ENCODE assay signal across 20 cellular contexts in the genomic region with DNA sequence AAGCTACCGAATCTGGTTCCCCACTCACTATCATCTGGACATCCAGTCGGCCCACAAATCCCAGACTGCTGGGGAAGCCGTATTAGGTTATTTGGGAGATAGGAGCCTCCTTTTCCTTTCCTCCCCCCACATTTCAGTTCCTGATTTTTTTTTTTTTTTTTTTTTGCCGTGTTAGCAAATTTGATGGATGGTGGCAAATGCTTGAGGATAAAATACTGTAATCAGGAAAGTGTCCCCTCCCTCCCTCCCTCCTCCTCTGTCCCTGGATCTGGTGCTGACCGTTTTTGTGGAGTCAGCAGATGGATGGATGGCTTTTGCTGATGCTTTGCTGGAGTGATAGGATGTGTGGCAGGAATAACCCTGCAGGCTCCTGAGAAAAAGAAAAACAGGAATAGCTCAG.
DNase-seq lines count a peak whose midpoint lies in the region; ATAC-seq, FAIRE-seq and TF ChIP-seq lines count a peak whose summit lies in the region.
"Had no signal": no experiment of that assay in that cellular context is flagged by ENCODE, and none has a peak within 500 bp of the region (broad histone marks: within the 10 kb centered on the region; RNA-seq: fewer than 3 reads in every experiment).

No MANE protein-coding gene starts in this region.

- intact Hi-C loops in HepG2 (cut with micrococcal nuclease; ENCODE audit: unreplicated experiment) (no loop called here), right lobe of liver (cut with DNase I) (no loop called here), K562 (cut with micrococcal nuclease) (no loop called here)

- no peak overlapping the region for H3K27ac ChIP-seq in HepG2 (ENCODE audit: extremely low read length, insufficient read depth, low read length)
- H3K27ac ChIP-seq in right lobe of liver, result no peak overlapping the region
- H3K27ac ChIP-seq in K562 (ENCODE audit: extremely low read depth, low read depth, low read length), result no peak overlapping the region
- H3K27ac ChIP-seq: GM23248 had no signal

- TF ChIP-seq RAD21 in HepG2 (CRISPR knock-in tag; IDR thresholded peaks at IDR 0.05), result no peak
- no peak for TF ChIP-seq RAD21 in K562 (CRISPR knock-in tag; conservative IDR thresholded peaks at IDR 0.05 in 1 of 2, IDR thresholded peaks at IDR 0.05 in 1 of 2)

- H3K36me3 ChIP-seq in HepG2 (replicated peaks in 1 of 2; ENCODE audit: control insufficient read depth in 1 of 2, insufficient read depth in 2 of 2, low read length in 2 of 2) (no peaks in the 10 kb centered on the region), right lobe of liver (no peaks in the 10 kb centered on the region), K562 (ENCODE audit: control insufficient read depth, insufficient read depth, low read length) (no peaks in the 10 kb centered on the region)

- H4K20me1 ChIP-seq in HepG2 (ENCODE audit: insufficient read depth, low read length), result no peaks in the 10 kb centered on the region
- H4K20me1 ChIP-seq in K562 (replicated peaks; ENCODE audit: control insufficient read depth, insufficient read depth, low read length), result no peaks in the 10 kb centered on the region; the same call in 1 of the 2 replicates

- ATAC-seq in HepG2, result no peak
- ATAC-seq in right lobe of liver, result no peak
- ATAC-seq in K562, result no peak
- no peak for ATAC-seq in HG02938 (IDR thresholded peaks at IDR 0.05; ENCODE audit: unreplicated experiment)
- ATAC-seq: GM12878, HCT116 had no signal

- in situ Hi-C loops in HepG2 (cut with HindIII; ENCODE audit: extremely low pct_ligation_motif_present, low pct_unique_long_range_greater_than_20kb) (no loop called here), K562 (cut with MboI) (no loop called here)

- TF ChIP-seq POLR2A in HepG2 (IDR thresholded peaks at IDR 0.05; ENCODE audit: insufficient read depth in 1 of 2, low read depth in 2 of 2, low read length in 2 of 2) (no peak), right lobe of liver (IDR thresholded peaks at IDR 0.05) (no peak), K562 (conservative IDR thresholded peaks at IDR 0.05) (no peak)

- H3K9me1 ChIP-seq in K562 (ENCODE audit: control insufficient read depth, insufficient read depth, low read length), result no peaks in the 10 kb centered on the region

- no peak overlapping the region for H3K4me3 ChIP-seq in HepG2 (replicated peaks in 1 of 3; ENCODE audit: insufficient read depth in 1 of 3, low read depth in 2 of 3, low read length in 3 of 3)
- no peak overlapping the region for H3K4me3 ChIP-seq in right lobe of liver
- H3K4me3 ChIP-seq in K562, result no peak overlapping the region
- H3K4me3 ChIP-seq: GM12878, GM23248 had no signal

- DNase-seq in HepG2 (ENCODE audit: low spot score), result no peak
- no peak for DNase-seq in right lobe of liver
- DNase-seq in K562 (ENCODE audit: extremely low read depth in 1 of 4, low spot score in 3 of 4), result peak in 1 of 4 experiments; percentile 16
- peak; percentile 15 for DNase-seq in left kidney (ENCODE audit: low read depth, low spot score)
- no peak for DNase-seq in COR-L47 (lab: John Stamatoyannopoulos, UW)
- DNase-seq in NCI-H510A treated with DMSO at 0.1 percent for 48 hours (lab: John Stamatoyannopoulos, UW), result no peak
- DNase-seq: 8988T; C1 segment of cervical spinal cord; Caco-2; CD4-positive, alpha-beta memory T cell; DMS153; DMS79; EL; GDM1; GM23248; H9 had no signal

- TF ChIP-seq EP300 in HepG2 (IDR thresholded peaks at IDR 0.05; ENCODE audit: low read depth in 2 of 2, low read length in 2 of 2), result no peak
- TF ChIP-seq EP300 in HepG2 (CRISPR knock-in tag; IDR thresholded peaks at IDR 0.05; ENCODE audit: borderline replicate concordance), result no peak
- no peak for TF ChIP-seq EP300 in K562 (IDR thresholded peaks at IDR 0.05; ENCODE audit: low read length)

- H3K4me2 ChIP-seq in HepG2 (ENCODE audit: low read depth, low read length), result no peak overlapping the region
- H3K4me2 ChIP-seq in K562 (ENCODE audit: insufficient read depth, low read length), result no peak overlapping the region

- H3K9me3 ChIP-seq in HepG2 (ENCODE audit: low read length) (no peaks in the 10 kb centered on the region), right lobe of liver (no peaks in the 10 kb centered on the region), K562 (replicated peaks; ENCODE audit: control insufficient read depth, insufficient read depth, low read depth, low read length) (no peaks in the 10 kb centered on the region)
- H3K9me3 ChIP-seq: Caco-2 had no signal

- FAIRE-seq in HepG2 (lab: Jason Lieb, UNC) (no peak), K562 (lab: Jason Lieb, UNC) (no peak)
- FAIRE-seq: GM12878, GM19239 had no signal

- H3K4me1 ChIP-seq in HepG2 (ENCODE audit: insufficient read depth, low read length) (no peaks in the 10 kb centered on the region), right lobe of liver (no peaks in the 10 kb centered on the region), K562 (replicated peaks in 1 of 2; ENCODE audit: control insufficient read depth in 2 of 2, insufficient read depth in 2 of 2, low read length in 2 of 2) (no peaks in the 10 kb centered on the region)
- H3K4me1 ChIP-seq: Caco-2 had no signal

- H3K9ac ChIP-seq in HepG2 (ENCODE audit: insufficient read depth, low read depth, low read length) (no peak overlapping the region), K562 (ENCODE audit: insufficient read depth in 1 of 2, low read depth in 2 of 2, low read length in 2 of 2) (no peak overlapping the region)
- H3K9ac ChIP-seq: GM23248 had no signal

- H2AFZ ChIP-seq in HepG2 (ENCODE audit: low read length) (no peak overlapping the region), K562 (ENCODE audit: low read depth, low read length) (no peak overlapping the region)
- H2AFZ ChIP-seq: GM23248 had no signal

- WGBS in HepG2 (ENCODE audit: low lambda C conversion rate), result 4% methylated on average over 5 of the region's 5 CpGs
- 20% methylated on average over 5 of the region's 5 CpGs for WGBS in right lobe of liver (ENCODE audit: insufficient coverage, low coverage, low lambda C conversion rate, missing lambda C conversion rate)
- 0% methylated on average over 4 of the region's 5 CpGs for WGBS in K562 (ENCODE audit: insufficient coverage, low coverage, missing lambda C conversion rate)

- CTCF ChIA-PET in HepG2 (lab: Yijun Ruan, JAX; ENCODE audit: low intra/inter-chr PET ratio, low total read pairs) (no interaction called here), K562 (lab: Yijun Ruan, JAX; ENCODE audit: low intra/inter-chr PET ratio) (no interaction called here)

- TF ChIP-seq CTCF in HepG2 (CRISPR knock-in tag; IDR thresholded peaks at IDR 0.05) (no peak), right lobe of liver (IDR thresholded peaks at IDR 0.05) (no peak), K562 (IDR thresholded peaks at IDR 0.05 in 2 of 3, conservative IDR thresholded peaks at IDR 0.05 in 1 of 3; ENCODE audit: insufficient read depth in 2 of 3, low read depth in 1 of 3, low read length in 3 of 3) (no peak)

- POLR2A ChIA-PET in HepG2 (lab: Yijun Ruan, JAX), result no interaction called here
- POLR2A ChIA-PET in K562 (lab: Yijun Ruan, JAX), result no interaction called here

- H3K79me2 ChIP-seq in HepG2 (ENCODE audit: insufficient read depth, low read length) (no peaks in the 10 kb centered on the region), K562 (ENCODE audit: control insufficient read depth, insufficient read depth, low read length) (no peaks in the 10 kb centered on the region)

- H3K27me3 ChIP-seq in HepG2 (ENCODE audit: control insufficient read depth in 1 of 2, insufficient read depth in 2 of 2, low read length in 2 of 2) (no peaks in the 10 kb centered on the region), right lobe of liver (no peaks in the 10 kb centered on the region), K562 (ENCODE audit: control insufficient read depth in 2 of 2, insufficient read depth in 2 of 2, low read length in 2 of 2) (no peaks in the 10 kb centered on the region; a peak in 1 of 5 replicates)

- BruUV-seq in HepG2 (replicated peaks; lab: Mats Ljungman, UMichigan) (no TSS peak), K562 (replicated peaks; lab: Mats Ljungman, UMichigan) (no TSS peak)

TF ChIP-seq in HepG2, 621 proteins besides CTCF, POLR2A, EP300 and RAD21 (continues in another document):
- TF ChIP-seq SMAD1 (CRISPR knock-in tag; IDR thresholded peaks at IDR 0.05; ENCODE audit: borderline replicate concordance, low read depth) (no peak), ZNF382 (CRISPR knock-in tag; IDR thresholded peaks at IDR 0.05; ENCODE audit: borderline replicate concordance) (no peak), MAFK (conservative IDR thresholded peaks at IDR 0.05 in 1 of 2, IDR thresholded peaks at IDR 0.05 in 1 of 2; ENCODE audit: low read length in 2 of 2) (peak; percentile 84 to 91), GPN1 (CRISPR knock-in tag; IDR thresholded peaks at IDR 0.05; ENCODE audit: borderline replicate concordance) (no peak), ATF1 (CRISPR knock-in tag; IDR thresholded peaks at IDR 0.05) (no peak), ZNF737 (CRISPR knock-in tag; IDR thresholded peaks at IDR 0.05; ENCODE audit: borderline replicate concordance) (no peak), TBX3 (IDR thresholded peaks at IDR 0.05; ENCODE audit: borderline replicate concordance) (no peak)

TF ChIP-seq in K562, 482 proteins besides CTCF, POLR2A, EP300 and RAD21:
- TF ChIP-seq ZNF717 (CRISPR knock-in tag; IDR thresholded peaks at IDR 0.05) (no peak), PURB (CRISPR knock-in tag; IDR thresholded peaks at IDR 0.05; ENCODE audit: low read depth) (no peak), MAFG (tag; conservative IDR thresholded peaks at IDR 0.05) (peak; percentile 32; the same call in 1 of the 2 replicates), FOXJ3 (CRISPR knock-in tag; IDR thresholded peaks at IDR 0.05) (no peak), BRCA1 (IDR thresholded peaks at IDR 0.05) (no peak), BRCA1 (CRISPR knock-in tag; IDR thresholded peaks at IDR 0.05) (no peak), MAFF (IDR thresholded peaks at IDR 0.05; ENCODE audit: low read length) (peak; percentile 54), ZNF316 (IDR thresholded peaks at IDR 0.05) (peak; percentile 50), ZNF175 (CRISPR knock-in tag; IDR thresholded peaks at IDR 0.05; ENCODE audit: low read depth) (no peak), ZBTB17 (CRISPR knock-in tag; IDR thresholded peaks at IDR 0.05) (no peak)
- TF ChIP-seq, protein P1, sequence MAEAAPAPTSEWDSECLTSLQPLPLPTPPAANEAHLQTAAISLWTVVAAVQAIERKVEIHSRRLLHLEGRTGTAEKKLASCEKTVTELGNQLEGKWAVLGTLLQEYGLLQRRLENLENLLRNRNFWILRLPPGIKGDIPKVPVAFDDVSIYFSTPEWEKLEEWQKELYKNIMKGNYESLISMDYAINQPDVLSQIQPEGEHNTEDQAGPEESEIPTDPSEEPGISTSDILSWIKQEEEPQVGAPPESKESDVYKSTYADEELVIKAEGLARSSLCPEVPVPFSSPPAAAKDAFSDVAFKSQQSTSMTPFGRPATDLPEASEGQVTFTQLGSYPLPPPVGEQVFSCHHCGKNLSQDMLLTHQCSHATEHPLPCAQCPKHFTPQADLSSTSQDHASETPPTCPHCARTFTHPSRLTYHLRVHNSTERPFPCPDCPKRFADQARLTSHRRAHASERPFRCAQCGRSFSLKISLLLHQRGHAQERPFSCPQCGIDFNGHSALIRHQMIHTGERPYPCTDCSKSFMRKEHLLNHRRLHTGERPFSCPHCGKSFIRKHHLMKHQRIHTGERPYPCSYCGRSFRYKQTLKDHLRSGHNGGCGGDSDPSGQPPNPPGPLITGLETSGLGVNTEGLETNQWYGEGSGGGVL (CRISPR knock-in tag; IDR thresholded peaks at IDR 0.05), result no peak
TF ChIP-seq in K562: peak in this region for 3.
